Comparison of ENCODE assay signal across 28 cellular contexts in the genomic region with DNA sequence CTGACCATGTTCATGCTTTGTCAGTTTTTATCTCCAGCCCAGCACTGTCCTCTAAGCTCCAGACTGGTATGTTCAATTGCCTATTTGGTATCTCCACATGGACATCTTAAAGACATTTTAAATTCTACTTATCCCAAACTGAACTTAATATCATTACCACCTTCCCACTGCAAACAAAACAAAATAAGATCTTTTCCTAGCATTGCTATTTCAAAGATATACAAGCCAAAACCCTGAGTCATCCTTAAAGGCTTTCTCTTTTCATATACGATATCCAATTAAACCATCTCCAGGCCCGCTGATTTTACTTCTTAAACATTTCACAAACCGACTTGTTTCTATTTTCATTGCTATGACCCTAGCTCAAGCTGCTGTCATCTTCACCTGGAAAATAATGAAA. TPM values are rescaled to one million over a fixed set of nuclear protein-coding genes. Genes with fewer than 3 reads are reported as not detected.
"Had no signal": no experiment of that assay in that cellular context is flagged by ENCODE, and none has a peak within 500 bp of the region (broad histone marks: within the 10 kb centered on the region; RNA-seq: fewer than 3 reads in every experiment).

No MANE protein-coding gene starts in this region.

- H3K4me3 ChIP-seq: adrenal gland, Peyer's patch, SJCRH30 had no signal

- H3K36me3 Mint-ChIP-seq: activated naive CD4-positive, alpha-beta T cell treated with anti-CD3 and anti-CD28 coated beads, Interleukin-2, amount 10 ng/mL, durations not matched to agents 7 days and 5 days; activated naive CD8-positive, alpha-beta T cell treated with anti-CD3 and anti-CD28 coated beads for 36 hours; brain had no signal

- H3K9me3 Mint-ChIP-seq: activated B cell treated with CpG ODN at 0.5 μM for 24 hours; activated CD4-positive, alpha-beta memory T cell treated with anti-CD3 and anti-CD28 coated beads, Interleukin-2, amount 10 ng/mL, durations not matched to agents 7 days and 5 days; activated naive CD4-positive, alpha-beta T cell treated with anti-CD3 and anti-CD28 coated beads, Interleukin-2, amount 10 ng/mL, durations not matched to agents 7 days and 5 days; activated naive CD8-positive, alpha-beta T cell treated with anti-CD3 and anti-CD28 coated beads for 36 hours; activated T-helper 2 cell treated with anti-CD3 and anti-CD28 coated beads, Interferon-gamma antibody, Interleukin-2, Interleukin-4, amounts not matched to agents 10 μg/mL and 5 μg/mL and 100 μg/mL, durations not matched to agents 14 hours and 24 hours and 36 hours; brain; T-helper 1 cell treated with Interleukin-12 subunit alpha and Interleukin-12 subunit beta and Interleukin-4 antibody, amounts not matched to agents 30 μg/mL and 1 μg/mL, for 36 hours had no signal

- DNase-seq: activated B cell treated with CpG ODN at 0.5 μM for 24 hours; activated CD4-positive, alpha-beta memory T cell treated with anti-CD3 and anti-CD28 coated beads, Interleukin-2, amount 10 ng/mL, durations not matched to agents 7 days and 5 days; activated CD4-positive, alpha-beta T cell treated with anti-CD3 and anti-CD28 coated beads for 36 hours; activated CD4-positive, alpha-beta T cell treated with anti-CD3 and anti-CD28 coated beads, Interleukin-2, amount 50 U/mL, for 1 hour; activated CD8-positive, alpha-beta memory T cell treated with anti-CD3 and anti-CD28 coated beads, Interleukin-2, amount 50 U/mL, for 4 hours; activated gamma-delta T cell treated with Interleukin-2 at 50 U/mL for 16 hours; activated naive CD4-positive, alpha-beta T cell treated with anti-CD3 and anti-CD28 coated beads, Interleukin-2, amount 10 ng/mL, durations not matched to agents 7 days and 5 days; activated naive CD8-positive, alpha-beta T cell treated with anti-CD3 and anti-CD28 coated beads for 36 hours; activated T-cell treated with anti-CD3 and anti-CD28 coated beads, Interleukin-2, amount 50 U/mL, for 72 hours; adrenal gland; anterior cingulate cortex; MM.1S; NCI-H1105; NCI-H1436; NCI-H187; NCI-H2081; NCI-H510A treated with DMSO at 0.1 percent for 48 hours; NCI-H69; NK-92 treated with Interleukin-12 subunit alpha and Interleukin-12 subunit beta, amount 100 ng/mL, for 24 hours; OCI-M1; Peyer's patch; Right ventricle myocardium superior; SJCRH30 had no signal

- H3K4me3 Mint-ChIP-seq: activated B cell treated with CpG ODN at 0.5 μM for 24 hours; activated CD4-positive, alpha-beta memory T cell treated with anti-CD3 and anti-CD28 coated beads, Interleukin-2, amount 10 ng/mL, durations not matched to agents 7 days and 5 days; activated CD4-positive, alpha-beta T cell treated with anti-CD3 and anti-CD28 coated beads for 36 hours; activated naive CD4-positive, alpha-beta T cell treated with anti-CD3 and anti-CD28 coated beads, Interleukin-2, amount 10 ng/mL, durations not matched to agents 7 days and 5 days; activated naive CD8-positive, alpha-beta T cell treated with anti-CD3 and anti-CD28 coated beads for 36 hours; activated T-cell treated with anti-CD3 and anti-CD28 coated beads, Interleukin-2, amount 50 U/mL, for 72 hours; brain; central memory CD8-positive, alpha-beta T cell; T-helper 1 cell treated with Interleukin-12 subunit alpha and Interleukin-12 subunit beta and Interleukin-4 antibody, amounts not matched to agents 30 μg/mL and 1 μg/mL, for 36 hours had no signal

- H3K27ac Mint-ChIP-seq: activated B cell treated with CpG ODN at 0.5 μM for 24 hours; activated CD4-positive, alpha-beta memory T cell treated with anti-CD3 and anti-CD28 coated beads, Interleukin-2, amount 10 ng/mL, durations not matched to agents 7 days and 5 days; activated CD4-positive, alpha-beta T cell treated with anti-CD3 and anti-CD28 coated beads for 36 hours; activated naive CD4-positive, alpha-beta T cell treated with anti-CD3 and anti-CD28 coated beads, Interleukin-2, amount 10 ng/mL, durations not matched to agents 7 days and 5 days; activated naive CD8-positive, alpha-beta T cell treated with anti-CD3 and anti-CD28 coated beads for 36 hours; activated T-cell treated with anti-CD3 and anti-CD28 coated beads, Interleukin-2, amount 50 U/mL, for 72 hours; activated T-helper 2 cell treated with anti-CD3 and anti-CD28 coated beads, Interferon-gamma antibody, Interleukin-2, Interleukin-4, amounts not matched to agents 10 μg/mL and 5 μg/mL and 100 μg/mL, durations not matched to agents 14 hours and 24 hours and 36 hours; brain; T-helper 1 cell treated with Interleukin-12 subunit alpha and Interleukin-12 subunit beta and Interleukin-4 antibody, amounts not matched to agents 30 μg/mL and 1 μg/mL, for 36 hours had no signal

- ATAC-seq: activated CD4-positive, alpha-beta T cell treated with anti-CD3 and anti-CD28 coated beads for 36 hours; activated T-cell treated with anti-CD3 and anti-CD28 coated beads, Interleukin-2, amount 50 U/mL, for 72 hours had no signal

- H3K27me3 Mint-ChIP-seq: activated B cell treated with CpG ODN at 0.5 μM for 24 hours; activated CD4-positive, alpha-beta memory T cell treated with anti-CD3 and anti-CD28 coated beads, Interleukin-2, amount 10 ng/mL, durations not matched to agents 7 days and 5 days; activated CD4-positive, alpha-beta T cell treated with anti-CD3 and anti-CD28 coated beads for 36 hours; activated naive CD4-positive, alpha-beta T cell treated with anti-CD3 and anti-CD28 coated beads, Interleukin-2, amount 10 ng/mL, durations not matched to agents 7 days and 5 days; activated naive CD8-positive, alpha-beta T cell treated with anti-CD3 and anti-CD28 coated beads for 36 hours; central memory CD8-positive, alpha-beta T cell had no signal

- H3K4me1 Mint-ChIP-seq: activated B cell treated with CpG ODN at 0.5 μM for 24 hours; activated CD4-positive, alpha-beta memory T cell treated with anti-CD3 and anti-CD28 coated beads, Interleukin-2, amount 10 ng/mL, durations not matched to agents 7 days and 5 days; activated CD4-positive, alpha-beta T cell treated with anti-CD3 and anti-CD28 coated beads for 36 hours; activated naive CD4-positive, alpha-beta T cell treated with anti-CD3 and anti-CD28 coated beads, Interleukin-2, amount 10 ng/mL, durations not matched to agents 7 days and 5 days; activated naive CD8-positive, alpha-beta T cell treated with anti-CD3 and anti-CD28 coated beads for 36 hours; brain; central memory CD8-positive, alpha-beta T cell had no signal

RNA-seq across cellular contexts. Expression of gene HS3ST5, which starts 35.1 kb away (rescaled TPM):
- total RNA-seq: activated B cell treated with CpG ODN at 0.5 μM for 24 hours; activated CD4-positive, alpha-beta memory T cell treated with anti-CD3 and anti-CD28 coated beads, Interleukin-2, amount 10 ng/mL, durations not matched to agents 7 days and 5 days; activated CD4-positive, alpha-beta T cell treated with anti-CD3 and anti-CD28 coated beads for 36 hours; activated CD8-positive, alpha-beta memory T cell treated with anti-CD3 and anti-CD28 coated beads for 36 hours; activated naive CD8-positive, alpha-beta T cell treated with anti-CD3 and anti-CD28 coated beads for 36 hours; activated T-cell treated with anti-CD3 and anti-CD28 coated beads, Interleukin-2, amount 50 U/mL, for 72 hours; activated T-helper 2 cell treated with anti-CD3 and anti-CD28 coated beads, Interferon-gamma antibody, Interleukin-2, Interleukin-4, amounts not matched to agents 10 μg/mL and 5 μg/mL and 100 μg/mL, durations not matched to agents 14 hours and 24 hours and 36 hours; Peyer's patch; Right ventricle myocardium superior had no signal
